Comparison of ENCODE assay signal across 38 cellular contexts in the genomic region with DNA sequence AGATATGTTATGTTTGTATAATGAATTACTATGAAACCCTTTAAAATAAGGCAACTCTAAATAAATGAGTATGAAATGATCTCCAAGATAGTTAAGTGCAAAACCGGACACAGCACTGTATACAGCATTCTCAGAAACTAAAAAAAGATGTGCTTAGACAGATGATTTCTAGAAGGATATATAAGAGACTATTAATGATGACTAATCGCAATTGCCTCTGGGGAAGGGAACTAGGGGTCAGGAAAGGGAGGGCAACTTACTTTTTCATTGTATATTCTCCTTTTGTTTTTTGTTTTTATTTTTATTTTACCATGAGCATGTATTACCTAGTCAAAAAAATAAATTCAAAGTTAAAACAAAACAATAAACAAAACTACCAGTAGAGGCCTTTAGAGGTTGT. TPM values are rescaled to one million over a fixed set of nuclear protein-coding genes. Genes with fewer than 3 reads are reported as not detected.
"Had no signal": no experiment of that assay in that cellular context is flagged by ENCODE, and none has a peak within 500 bp of the region (broad histone marks: within the 10 kb centered on the region; RNA-seq: fewer than 3 reads in every experiment).

No MANE protein-coding gene starts in this region.

- H3K27me3 ChIP-seq: adrenal gland, ascending aorta, body of pancreas, brain microvascular endothelial cell, breast epithelium, cardiac muscle cell had no signal

- DNase-seq: activated effector memory CD4-positive, alpha-beta T cell treated with anti-CD3 and anti-CD28 coated beads, Interleukin-2, amount 50 U/mL, for 16 hours; activated effector memory CD4-positive, alpha-beta T cell treated with Interleukin-2 at 50 U/mL for 16 hours; activated gamma-delta T cell; activated gamma-delta T cell treated with Interleukin-2 at 50 U/mL for 16 hours; activated naive CD4-positive, alpha-beta T cell; activated naive CD4-positive, alpha-beta T cell treated with anti-CD3 and anti-CD28 coated beads for 36 hours; activated naive CD4-positive, alpha-beta T cell treated with anti-CD3 and anti-CD28 coated beads, Interleukin-2, amount 10 ng/mL, durations not matched to agents 7 days and 5 days; activated naive CD4-positive, alpha-beta T cell treated with anti-CD3 and anti-CD28 coated beads, Interleukin-2, amount 50 U/mL, for 16 hours; activated naive CD4-positive, alpha-beta T cell treated with Interleukin-2 at 50 U/mL for 16 hours; activated naive CD8-positive, alpha-beta T cell treated with anti-CD3 and anti-CD28 coated beads for 36 hours; activated naive CD8-positive, alpha-beta T cell treated with anti-CD3 and anti-CD28 coated beads, Interleukin-2, amount 10 ng/mL, durations not matched to agents 7 days and 5 days; activated naive CD8-positive, alpha-beta T cell treated with anti-CD3 and anti-CD28 coated beads, Interleukin-2, amount 50 U/mL, for 24 hours; activated T-cell treated with anti-CD3 and anti-CD28 coated beads, Interleukin-2, amount 50 U/mL, for 1 hour; activated T-cell treated with anti-CD3 and anti-CD28 coated beads, Interleukin-2, amount 50 U/mL, for 24 hours; activated T-cell treated with anti-CD3 and anti-CD28 coated beads, Interleukin-2, amount 50 U/mL, for 4 hours; activated T-cell treated with anti-CD3 and anti-CD28 coated beads, Interleukin-2, amount 50 U/mL, for 48 hours; activated T-cell treated with anti-CD3 and anti-CD28 coated beads, Interleukin-2, amount 50 U/mL, for 72 hours; adrenal gland; amniotic stem cell; amygdala; anterior cingulate cortex; aorta; body of pancreas; brain microvascular endothelial cell; caudate nucleus; central memory CD4-positive, alpha-beta T cell; cerebellar nuclear complex had no signal

- H3K36me3 ChIP-seq: brain microvascular endothelial cell, breast epithelium, cardiac muscle cell had no signal

- H3K9me3 ChIP-seq: adrenal gland, ascending aorta, body of pancreas, breast epithelium had no signal

- H3K4me1 ChIP-seq: ascending aorta, body of pancreas, breast epithelium had no signal

- H3K27ac ChIP-seq: adrenal gland, ascending aorta, body of pancreas, brain microvascular endothelial cell, breast epithelium, cardiac muscle cell had no signal

- ATAC-seq: activated naive CD4-positive, alpha-beta T cell treated with anti-CD3 and anti-CD28 coated beads, Interleukin-2, amount 50 U/mL, for 72 hours; activated naive CD8-positive, alpha-beta T cell treated with anti-CD3 and anti-CD28 coated beads, Interleukin-2, amount 50 U/mL, for 24 hours; activated T-cell treated with anti-CD3 and anti-CD28 coated beads, Interleukin-2, amount 50 U/mL, for 4 hours; activated T-cell treated with anti-CD3 and anti-CD28 coated beads, Interleukin-2, amount 50 U/mL, for 72 hours; activated T-helper 17 cell treated with anti-CD3 and anti-CD28 coated beads, Interleukin-2, amount 50 U/mL, for 72 hours; body of pancreas had no signal

- FAIRE-seq: astrocyte, bronchial epithelial cell had no signal

- H3K4me3 ChIP-seq: adrenal gland, ascending aorta, body of pancreas, breast epithelium, cardiac muscle cell had no signal

RNA-seq across cellular contexts. Expression of a gene that starts 12.8 kb away (rescaled TPM):
- total RNA-seq: activated naive CD4-positive, alpha-beta T cell treated with anti-CD3 and anti-CD28 coated beads for 36 hours; activated naive CD4-positive, alpha-beta T cell treated with anti-CD3 and anti-CD28 coated beads, Interleukin-2, amount 50 U/mL, for 72 hours; activated T-helper 1 cell treated with anti-CD3 and anti-CD28 coated beads, Interleukin-12 subunit alpha, Interleukin-12 subunit beta, Interleukin-2, Interleukin-4 antibody, amounts not matched to agents 30 ng/mL and 10 ng/mL and 1 ng/mL, durations not matched to agents 14 hours and 24 hours and 36 hours; activated T-helper 2 cell treated with anti-CD3 and anti-CD28 coated beads, Interferon-gamma antibody, Interleukin-2, Interleukin-4, amounts not matched to agents 10 μg/mL and 5 μg/mL and 100 μg/mL, durations not matched to agents 14 hours and 24 hours and 36 hours; astrocyte; cardiac muscle cell; chondrocyte had no signal
- polyA plus RNA-seq: cardiac muscle cell had no signal

RNA-seq across cellular contexts. Expression of a gene that starts 12.8 kb away (rescaled TPM):
- total RNA-seq: activated naive CD4-positive, alpha-beta T cell treated with anti-CD3 and anti-CD28 coated beads for 36 hours; activated naive CD4-positive, alpha-beta T cell treated with anti-CD3 and anti-CD28 coated beads, Interleukin-2, amount 50 U/mL, for 72 hours; activated naive CD8-positive, alpha-beta T cell treated with anti-CD3 and anti-CD28 coated beads for 36 hours; activated naive CD8-positive, alpha-beta T cell treated with anti-CD3 and anti-CD28 coated beads, Interleukin-2, amount 10 ng/mL, durations not matched to agents 7 days and 5 days; activated T-cell treated with anti-CD3 and anti-CD28 coated beads, Interleukin-2, amount 50 U/mL, for 4 hours; activated T-cell treated with anti-CD3 and anti-CD28 coated beads, Interleukin-2, amount 50 U/mL, for 72 hours; activated T-helper 1 cell treated with anti-CD3 and anti-CD28 coated beads, Interleukin-12 subunit alpha, Interleukin-12 subunit beta, Interleukin-2, Interleukin-4 antibody, amounts not matched to agents 30 ng/mL and 10 ng/mL and 1 ng/mL, durations not matched to agents 14 hours and 24 hours and 36 hours; activated T-helper 17 cell treated with anti-CD3 and anti-CD28 coated beads, Interleukin-2, amount 50 U/mL, for 72 hours; activated T-helper 2 cell treated with anti-CD3 and anti-CD28 coated beads, Interferon-gamma antibody, Interleukin-2, Interleukin-4, amounts not matched to agents 10 μg/mL and 5 μg/mL and 100 μg/mL, durations not matched to agents 14 hours and 24 hours and 36 hours; ascending aorta; astrocyte; bronchial epithelial cell; cardiac muscle cell; cardiac septum; chondrocyte had no signal
- polyA plus RNA-seq: aorta, cardiac muscle cell had no signal
